In the genomic region with DNA sequence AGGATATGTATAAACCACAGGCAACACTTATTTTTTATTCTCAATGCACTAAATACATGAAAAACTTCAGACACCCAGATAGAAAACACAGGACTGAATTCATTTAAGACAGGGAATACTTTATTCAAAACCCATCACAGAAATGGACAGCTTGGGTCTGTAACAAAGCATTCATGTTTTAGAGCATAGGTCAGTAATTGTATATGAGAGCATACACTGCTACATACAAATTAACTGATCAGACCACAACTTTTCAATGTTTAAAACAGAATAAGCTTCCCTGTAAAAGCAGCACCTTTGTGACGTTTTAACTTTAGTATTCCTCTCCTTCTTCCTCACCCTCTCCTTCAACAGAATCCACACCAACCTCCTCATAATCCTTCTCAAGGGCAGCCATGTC, we compare ENCODE assay signal across 7 cellular contexts. TPM values are rescaled to one million over a fixed set of nuclear protein-coding genes. Genes with fewer than 3 reads are reported as not detected.
DNase-seq lines count a peak whose midpoint lies in the region; ATAC-seq and TF ChIP-seq lines count a peak whose summit lies in the region.
"Not testable (repeated sequence)": the region's sequence is repeated elsewhere in the genome, so short reads cannot be mapped to it uniquely, and the experiment has no call there.

No MANE protein-coding gene starts in this region.

- H3K4ac ChIP-seq in mesenchymal stem cell (ENCODE audit: low read depth in 1 of 2, low read length in 2 of 2), result not testable (repeated sequence)

- H2BK15ac ChIP-seq in mesenchymal stem cell (ENCODE audit: low read depth, poor library complexity, severe bottlenecking), result not testable (repeated sequence)

- not testable (repeated sequence) for H3K14ac ChIP-seq in mesenchymal stem cell (ENCODE audit: low read length in 2 of 2)

- not testable (repeated sequence) for H3K4me1 ChIP-seq in mesenchymal stem cell (ENCODE audit: control insufficient read depth, insufficient read depth, low read depth, low read length)

- H3K4me3 ChIP-seq in mesenchymal stem cell (ENCODE audit: insufficient read depth in 1 of 2, low read depth in 1 of 2, low read length in 2 of 2), result not testable (repeated sequence)

- not testable (repeated sequence) for H2BK120ac ChIP-seq in mesenchymal stem cell (ENCODE audit: low read depth, low read length)

- H3K9ac ChIP-seq in mesenchymal stem cell (ENCODE audit: low read length), result not testable (repeated sequence)

- H3K9me3 Mint-ChIP-seq in HFFc6; activated naive CD8-positive, alpha-beta T cell treated with anti-CD3 and anti-CD28 coated beads, Interleukin-2, amount 10 ng/mL, durations not matched to agents 7 days and 5 days; dendritic cell treated with granulocyte-macrophage colony-stimulating factor and Interleukin-4, amounts not matched to agents 40 ng/mL and 50 ng/mL, for 4 days; nephron progenitor cell; osteocyte (ENCODE audit: unreplicated experiment): not testable (repeated sequence)

- H3K9me3 ChIP-seq in T-helper 17 cell (ENCODE audit: control insufficient read depth, low read length, poor library complexity, severe bottlenecking); mesenchymal stem cell (ENCODE audit: control insufficient read depth, low read length): not testable (repeated sequence)

- H3K4me3 Mint-ChIP-seq in HFFc6 (peak overlapping the region; percentile 74; the same call in 1 of the 2 replicates), T-helper 17 cell (peak overlapping the region; percentile 57), osteocyte (ENCODE audit: unreplicated experiment) (peak overlapping the region; percentile 22)
- peak overlapping the region; percentile 1 for H3K4me3 Mint-ChIP-seq in activated naive CD8-positive, alpha-beta T cell treated with anti-CD3 and anti-CD28 coated beads, Interleukin-2, amount 10 ng/mL, durations not matched to agents 7 days and 5 days
- H3K4me3 Mint-ChIP-seq in dendritic cell treated with granulocyte-macrophage colony-stimulating factor and Interleukin-4, amounts not matched to agents 40 ng/mL and 50 ng/mL, for 4 days, result peak overlapping the region; percentile 1
- not testable (repeated sequence) for H3K4me3 Mint-ChIP-seq in nephron progenitor cell

- not testable (repeated sequence) for ATAC-seq in T-helper 17 cell; activated naive CD8-positive, alpha-beta T cell treated with anti-CD3 and anti-CD28 coated beads, Interleukin-2, amount 10 ng/mL, durations not matched to agents 7 days and 5 days (ENCODE audit: low read depth)

- H4K91ac ChIP-seq in mesenchymal stem cell (ENCODE audit: low read length), result not testable (repeated sequence)

- not testable (repeated sequence) for H2AK5ac ChIP-seq in mesenchymal stem cell (ENCODE audit: low read length, severe bottlenecking)

- 98% methylated on average over 1 of the region's 1 CpG for WGBS in mesenchymal stem cell

- not testable (repeated sequence) for H3K4me2 ChIP-seq in mesenchymal stem cell (ENCODE audit: low read length, poor library complexity, severe bottlenecking)

- peaks cover 23% of the 10 kb centered on the region for H3K4me1 Mint-ChIP-seq in HFFc6 (ENCODE audit: low read depth)
- H3K4me1 Mint-ChIP-seq in T-helper 17 cell, result peaks cover 20% of the 10 kb centered on the region
- peaks cover 16% of the 10 kb centered on the region for H3K4me1 Mint-ChIP-seq in activated naive CD8-positive, alpha-beta T cell treated with anti-CD3 and anti-CD28 coated beads, Interleukin-2, amount 10 ng/mL, durations not matched to agents 7 days and 5 days
- peaks cover 28% of the 10 kb centered on the region for H3K4me1 Mint-ChIP-seq in dendritic cell treated with granulocyte-macrophage colony-stimulating factor and Interleukin-4, amounts not matched to agents 40 ng/mL and 50 ng/mL, for 4 days (ENCODE audit: low read depth)
- H3K4me1 Mint-ChIP-seq in nephron progenitor cell, result peaks cover 33% of the 10 kb centered on the region
- peaks cover 30% of the 10 kb centered on the region for H3K4me1 Mint-ChIP-seq in osteocyte (ENCODE audit: unreplicated experiment)

- H2BK5ac ChIP-seq in mesenchymal stem cell (ENCODE audit: low read depth, low read length, poor library complexity, severe bottlenecking), result not testable (repeated sequence)

- H3K36me3 ChIP-seq in mesenchymal stem cell (ENCODE audit: control insufficient read depth in 1 of 2, insufficient read depth in 2 of 2, low read depth in 1 of 2, low read length in 2 of 2), result peaks cover 21 to 28% of the 10 kb centered on the region in 2 experiments

- H3K27ac Mint-ChIP-seq in HFFc6 (peak overlapping the region; percentile 69), T-helper 17 cell (peak overlapping the region; percentile 85), nephron progenitor cell (peak overlapping the region; percentile 49), osteocyte (ENCODE audit: unreplicated experiment) (peak overlapping the region; percentile 35)
- peak overlapping the region; percentile 22 for H3K27ac Mint-ChIP-seq in activated naive CD8-positive, alpha-beta T cell treated with anti-CD3 and anti-CD28 coated beads, Interleukin-2, amount 10 ng/mL, durations not matched to agents 7 days and 5 days
- peak overlapping the region; percentile 26 for H3K27ac Mint-ChIP-seq in dendritic cell treated with granulocyte-macrophage colony-stimulating factor and Interleukin-4, amounts not matched to agents 40 ng/mL and 50 ng/mL, for 4 days

- not testable (repeated sequence) for DNase-seq in HFFc6; T-helper 17 cell; activated naive CD8-positive, alpha-beta T cell treated with anti-CD3 and anti-CD28 coated beads, Interleukin-2, amount 10 ng/mL, durations not matched to agents 7 days and 5 days; nephron progenitor cell; osteocyte (ENCODE audit: extremely low spot score, unreplicated experiment)
- DNase-seq in mesenchymal stem cell, result peak; percentile 14

- peaks cover 36% of the 10 kb centered on the region for H3K36me3 Mint-ChIP-seq in HFFc6 (ENCODE audit: low read depth)
- not testable (repeated sequence) for H3K36me3 Mint-ChIP-seq in T-helper 17 cell (ENCODE audit: low read depth)
- peaks cover 19% of the 10 kb centered on the region for H3K36me3 Mint-ChIP-seq in activated naive CD8-positive, alpha-beta T cell treated with anti-CD3 and anti-CD28 coated beads, Interleukin-2, amount 10 ng/mL, durations not matched to agents 7 days and 5 days
- H3K36me3 Mint-ChIP-seq in dendritic cell treated with granulocyte-macrophage colony-stimulating factor and Interleukin-4, amounts not matched to agents 40 ng/mL and 50 ng/mL, for 4 days (ENCODE audit: low read depth), result peaks cover 50% of the 10 kb centered on the region
- peaks cover 43% of the 10 kb centered on the region for H3K36me3 Mint-ChIP-seq in nephron progenitor cell (ENCODE audit: low read depth)
- H3K36me3 Mint-ChIP-seq in osteocyte (ENCODE audit: unreplicated experiment), result peaks cover 36% of the 10 kb centered on the region

- H3K79me1 ChIP-seq in mesenchymal stem cell (replicated peaks; ENCODE audit: low read length, poor library complexity, severe bottlenecking), result not testable (repeated sequence)

- H4K8ac ChIP-seq in mesenchymal stem cell (ENCODE audit: low read length), result not testable (repeated sequence)

- not testable (repeated sequence) for TF ChIP-seq CTCF in HFFc6 (IDR thresholded peaks at IDR 0.05); nephron progenitor cell (IDR thresholded peaks at IDR 0.05); osteocyte (IDR thresholded peaks at IDR 0.05)

- H3K27ac ChIP-seq in mesenchymal stem cell (ENCODE audit: low read length, poor library complexity, severe bottlenecking), result not testable (repeated sequence)

- peaks cover 21% of the 10 kb centered on the region for H3K27me3 Mint-ChIP-seq in HFFc6 (ENCODE audit: insufficient read depth)
- not testable (repeated sequence) for H3K27me3 Mint-ChIP-seq in T-helper 17 cell; activated naive CD8-positive, alpha-beta T cell treated with anti-CD3 and anti-CD28 coated beads, Interleukin-2, amount 10 ng/mL, durations not matched to agents 7 days and 5 days; dendritic cell treated with granulocyte-macrophage colony-stimulating factor and Interleukin-4, amounts not matched to agents 40 ng/mL and 50 ng/mL, for 4 days; nephron progenitor cell (ENCODE audit: low read depth, poor library complexity); osteocyte (ENCODE audit: unreplicated experiment)

- not testable (repeated sequence) for H2AFZ ChIP-seq in mesenchymal stem cell (ENCODE audit: low read depth, low read length)

- intact Hi-C loops in dendritic cell treated with granulocyte-macrophage colony-stimulating factor and Interleukin-4, amounts not matched to agents 40 ng/mL and 50 ng/mL, for 4 days (cut with micrococcal nuclease), result loop anchor here (5.0 kb wide), 1 partner anchor 122 kb away; the partner anchor contains the start of gene KMT2D

- H3K18ac ChIP-seq in mesenchymal stem cell (ENCODE audit: low read depth in 1 of 2, low read length in 2 of 2), result not testable (repeated sequence)

- H3K27me3 ChIP-seq in mesenchymal stem cell (ENCODE audit: control insufficient read depth in 1 of 2, insufficient read depth in 1 of 2, low read length in 2 of 2), result not testable (repeated sequence)

- H2BK12ac ChIP-seq in mesenchymal stem cell (ENCODE audit: low read length in 2 of 2), result not testable (repeated sequence)

- POLR2A ChIA-PET in activated naive CD8-positive, alpha-beta T cell treated with anti-CD3 and anti-CD28 coated beads, Interleukin-2, amount 10 ng/mL, durations not matched to agents 7 days and 5 days (lab: Charles Lee), result interaction anchor here (0.7 to 3.0 kb wide), 2 partner anchors 34 to 54 kb away, joined by 4 to 17 read pairs; partner anchors contain the start of gene TUBA1B

- not testable (repeated sequence) for H3K23ac ChIP-seq in mesenchymal stem cell (ENCODE audit: low read length in 2 of 2)

RNA-seq across cellular contexts. Expression of gene TUBA1A, which starts 4.2 kb away (rescaled TPM):
- total RNA-seq in HFFc6 (2021; fragmentation: NEBNext Ultra II Directional; extraction: Animal tissue kit (Norgen Biotek cat#: 25700)), result 100 to 1,000 TPM; 227 to 300 (median 257) TPM
- 100 to 1,000 TPM; 282 to 416 TPM for total RNA-seq in T-helper 17 cell
- 100 to 1,000 TPM in 1 of 2 experiments, 10 to 100 TPM in 1; 99.5 to 101 TPM for total RNA-seq in activated naive CD8-positive, alpha-beta T cell treated with anti-CD3 and anti-CD28 coated beads, Interleukin-2, amount 10 ng/mL, durations not matched to agents 7 days and 5 days
- polyA plus RNA-seq in mesenchymal stem cell (2013, experiment 1 of 2), result 656 TPM
- polyA plus RNA-seq in mesenchymal stem cell (2013, experiment 2 of 2), result 667 TPM
- total RNA-seq in osteocyte, result 466 and 471 TPM in 2 replicates

RNA-seq across cellular contexts. Expression of gene TUBA1B, which starts 53.5 kb away (rescaled TPM):
- 1,000 to 10,000 TPM; 1,208 to 2,585 (median 2,279) TPM for total RNA-seq in HFFc6 (2021; fragmentation: NEBNext Ultra II Directional; extraction: Animal tissue kit (Norgen Biotek cat#: 25700))
- 100 to 1,000 TPM; 137 to 159 TPM for total RNA-seq in T-helper 17 cell
- total RNA-seq in activated naive CD8-positive, alpha-beta T cell treated with anti-CD3 and anti-CD28 coated beads, Interleukin-2, amount 10 ng/mL, durations not matched to agents 7 days and 5 days, result 1,000 to 10,000 TPM; 1,302 to 1,389 TPM
- polyA plus RNA-seq in mesenchymal stem cell (2013, experiment 1 of 2), result 901 TPM
- 900 TPM for polyA plus RNA-seq in mesenchymal stem cell (2013, experiment 2 of 2)
- total RNA-seq in osteocyte, result 497 and 503 TPM in 2 replicates

Comparison
In these comparisons a context has a peak if more than half of its experiments do, and no peak if none do; other contexts are left out.
1. H3K27ac Mint-ChIP-seq: peak in every context shown above with its lines; median percentile 85 in T-helper 17 cell; 69 in HFFc6; 49 in nephron progenitor cell; 35 in osteocyte; 26 in dendritic cell treated with granulocyte-macrophage colony-stimulating factor and Interleukin-4, amounts not matched to agents 40 ng/mL and 50 ng/mL, for 4 days; 22 in activated naive CD8-positive, alpha-beta T cell treated with anti-CD3 and anti-CD28 coated beads, Interleukin-2, amount 10 ng/mL, durations not matched to agents 7 days and 5 days.